ENCODE assay signal across 3 cellular contexts in the genomic region with DNA sequence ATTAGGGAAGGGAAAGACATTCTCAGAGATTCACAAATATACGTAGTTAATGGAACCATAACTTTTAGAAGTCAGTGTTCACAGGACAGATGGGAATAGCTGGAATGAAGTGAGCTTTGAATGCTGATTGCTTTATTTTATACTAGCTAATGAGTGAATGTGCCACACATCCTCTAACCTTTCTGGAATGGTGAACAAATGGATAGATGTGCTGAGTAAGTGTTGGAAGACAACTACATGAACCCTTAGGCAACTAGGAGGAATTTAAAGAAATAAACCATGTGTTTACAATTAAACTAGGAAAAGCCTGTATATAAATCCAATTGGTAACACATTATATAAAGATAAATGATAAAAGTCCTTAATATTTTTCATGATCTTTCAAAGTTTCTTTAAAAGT.
TF ChIP-seq lines count a peak whose summit lies in the region.

No MANE protein-coding gene starts in this region.

TF ChIP-seq in A549, 52 proteins besides CTCF, POLR2A, EP300 and RAD21 (continued from another document):
- TF ChIP-seq EHF (CRISPR knock-in tag; IDR thresholded peaks at IDR 0.05) (no peak), BHLHE40 (IDR thresholded peaks at IDR 0.05; ENCODE audit: low read depth, low read length) (no peak), JUN (IDR thresholded peaks at IDR 0.05) (no peak), HDAC2 (IDR thresholded peaks at IDR 0.05) (no peak), NFE2L2 (conservative IDR thresholded peaks at IDR 0.05; ENCODE audit: low read length) (no peak), RCOR1 (IDR thresholded peaks at IDR 0.05; ENCODE audit: low read depth, low read length) (no peak)
- TF ChIP-seq, protein P1, sequence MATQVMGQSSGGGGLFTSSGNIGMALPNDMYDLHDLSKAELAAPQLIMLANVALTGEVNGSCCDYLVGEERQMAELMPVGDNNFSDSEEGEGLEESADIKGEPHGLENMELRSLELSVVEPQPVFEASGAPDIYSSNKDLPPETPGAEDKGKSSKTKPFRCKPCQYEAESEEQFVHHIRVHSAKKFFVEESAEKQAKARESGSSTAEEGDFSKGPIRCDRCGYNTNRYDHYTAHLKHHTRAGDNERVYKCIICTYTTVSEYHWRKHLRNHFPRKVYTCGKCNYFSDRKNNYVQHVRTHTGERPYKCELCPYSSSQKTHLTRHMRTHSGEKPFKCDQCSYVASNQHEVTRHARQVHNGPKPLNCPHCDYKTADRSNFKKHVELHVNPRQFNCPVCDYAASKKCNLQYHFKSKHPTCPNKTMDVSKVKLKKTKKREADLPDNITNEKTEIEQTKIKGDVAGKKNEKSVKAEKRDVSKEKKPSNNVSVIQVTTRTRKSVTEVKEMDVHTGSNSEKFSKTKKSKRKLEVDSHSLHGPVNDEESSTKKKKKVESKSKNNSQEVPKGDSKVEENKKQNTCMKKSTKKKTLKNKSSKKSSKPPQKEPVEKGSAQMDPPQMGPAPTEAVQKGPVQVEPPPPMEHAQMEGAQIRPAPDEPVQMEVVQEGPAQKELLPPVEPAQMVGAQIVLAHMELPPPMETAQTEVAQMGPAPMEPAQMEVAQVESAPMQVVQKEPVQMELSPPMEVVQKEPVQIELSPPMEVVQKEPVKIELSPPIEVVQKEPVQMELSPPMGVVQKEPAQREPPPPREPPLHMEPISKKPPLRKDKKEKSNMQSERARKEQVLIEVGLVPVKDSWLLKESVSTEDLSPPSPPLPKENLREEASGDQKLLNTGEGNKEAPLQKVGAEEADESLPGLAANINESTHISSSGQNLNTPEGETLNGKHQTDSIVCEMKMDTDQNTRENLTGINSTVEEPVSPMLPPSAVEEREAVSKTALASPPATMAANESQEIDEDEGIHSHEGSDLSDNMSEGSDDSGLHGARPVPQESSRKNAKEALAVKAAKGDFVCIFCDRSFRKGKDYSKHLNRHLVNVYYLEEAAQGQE (IDR thresholded peaks at IDR 0.05): no peak
- TF ChIP-seq, protein P2, sequence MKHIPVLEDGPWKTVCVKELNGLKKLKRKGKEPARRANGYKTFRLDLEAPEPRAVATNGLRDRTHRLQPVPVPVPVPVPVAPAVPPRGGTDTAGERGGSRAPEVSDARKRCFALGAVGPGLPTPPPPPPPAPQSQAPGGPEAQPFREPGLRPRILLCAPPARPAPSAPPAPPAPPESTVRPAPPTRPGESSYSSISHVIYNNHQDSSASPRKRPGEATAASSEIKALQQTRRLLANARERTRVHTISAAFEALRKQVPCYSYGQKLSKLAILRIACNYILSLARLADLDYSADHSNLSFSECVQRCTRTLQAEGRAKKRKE (CRISPR knock-in tag; IDR thresholded peaks at IDR 0.05; ENCODE audit: low read depth): no peak
TF ChIP-seq in A549: peak in this region for 0.

TF ChIP-seq in GM23338, 12 proteins besides CTCF, POLR2A, EP300 and RAD21 (continues in another document):
- TF ChIP-seq, protein P3, sequence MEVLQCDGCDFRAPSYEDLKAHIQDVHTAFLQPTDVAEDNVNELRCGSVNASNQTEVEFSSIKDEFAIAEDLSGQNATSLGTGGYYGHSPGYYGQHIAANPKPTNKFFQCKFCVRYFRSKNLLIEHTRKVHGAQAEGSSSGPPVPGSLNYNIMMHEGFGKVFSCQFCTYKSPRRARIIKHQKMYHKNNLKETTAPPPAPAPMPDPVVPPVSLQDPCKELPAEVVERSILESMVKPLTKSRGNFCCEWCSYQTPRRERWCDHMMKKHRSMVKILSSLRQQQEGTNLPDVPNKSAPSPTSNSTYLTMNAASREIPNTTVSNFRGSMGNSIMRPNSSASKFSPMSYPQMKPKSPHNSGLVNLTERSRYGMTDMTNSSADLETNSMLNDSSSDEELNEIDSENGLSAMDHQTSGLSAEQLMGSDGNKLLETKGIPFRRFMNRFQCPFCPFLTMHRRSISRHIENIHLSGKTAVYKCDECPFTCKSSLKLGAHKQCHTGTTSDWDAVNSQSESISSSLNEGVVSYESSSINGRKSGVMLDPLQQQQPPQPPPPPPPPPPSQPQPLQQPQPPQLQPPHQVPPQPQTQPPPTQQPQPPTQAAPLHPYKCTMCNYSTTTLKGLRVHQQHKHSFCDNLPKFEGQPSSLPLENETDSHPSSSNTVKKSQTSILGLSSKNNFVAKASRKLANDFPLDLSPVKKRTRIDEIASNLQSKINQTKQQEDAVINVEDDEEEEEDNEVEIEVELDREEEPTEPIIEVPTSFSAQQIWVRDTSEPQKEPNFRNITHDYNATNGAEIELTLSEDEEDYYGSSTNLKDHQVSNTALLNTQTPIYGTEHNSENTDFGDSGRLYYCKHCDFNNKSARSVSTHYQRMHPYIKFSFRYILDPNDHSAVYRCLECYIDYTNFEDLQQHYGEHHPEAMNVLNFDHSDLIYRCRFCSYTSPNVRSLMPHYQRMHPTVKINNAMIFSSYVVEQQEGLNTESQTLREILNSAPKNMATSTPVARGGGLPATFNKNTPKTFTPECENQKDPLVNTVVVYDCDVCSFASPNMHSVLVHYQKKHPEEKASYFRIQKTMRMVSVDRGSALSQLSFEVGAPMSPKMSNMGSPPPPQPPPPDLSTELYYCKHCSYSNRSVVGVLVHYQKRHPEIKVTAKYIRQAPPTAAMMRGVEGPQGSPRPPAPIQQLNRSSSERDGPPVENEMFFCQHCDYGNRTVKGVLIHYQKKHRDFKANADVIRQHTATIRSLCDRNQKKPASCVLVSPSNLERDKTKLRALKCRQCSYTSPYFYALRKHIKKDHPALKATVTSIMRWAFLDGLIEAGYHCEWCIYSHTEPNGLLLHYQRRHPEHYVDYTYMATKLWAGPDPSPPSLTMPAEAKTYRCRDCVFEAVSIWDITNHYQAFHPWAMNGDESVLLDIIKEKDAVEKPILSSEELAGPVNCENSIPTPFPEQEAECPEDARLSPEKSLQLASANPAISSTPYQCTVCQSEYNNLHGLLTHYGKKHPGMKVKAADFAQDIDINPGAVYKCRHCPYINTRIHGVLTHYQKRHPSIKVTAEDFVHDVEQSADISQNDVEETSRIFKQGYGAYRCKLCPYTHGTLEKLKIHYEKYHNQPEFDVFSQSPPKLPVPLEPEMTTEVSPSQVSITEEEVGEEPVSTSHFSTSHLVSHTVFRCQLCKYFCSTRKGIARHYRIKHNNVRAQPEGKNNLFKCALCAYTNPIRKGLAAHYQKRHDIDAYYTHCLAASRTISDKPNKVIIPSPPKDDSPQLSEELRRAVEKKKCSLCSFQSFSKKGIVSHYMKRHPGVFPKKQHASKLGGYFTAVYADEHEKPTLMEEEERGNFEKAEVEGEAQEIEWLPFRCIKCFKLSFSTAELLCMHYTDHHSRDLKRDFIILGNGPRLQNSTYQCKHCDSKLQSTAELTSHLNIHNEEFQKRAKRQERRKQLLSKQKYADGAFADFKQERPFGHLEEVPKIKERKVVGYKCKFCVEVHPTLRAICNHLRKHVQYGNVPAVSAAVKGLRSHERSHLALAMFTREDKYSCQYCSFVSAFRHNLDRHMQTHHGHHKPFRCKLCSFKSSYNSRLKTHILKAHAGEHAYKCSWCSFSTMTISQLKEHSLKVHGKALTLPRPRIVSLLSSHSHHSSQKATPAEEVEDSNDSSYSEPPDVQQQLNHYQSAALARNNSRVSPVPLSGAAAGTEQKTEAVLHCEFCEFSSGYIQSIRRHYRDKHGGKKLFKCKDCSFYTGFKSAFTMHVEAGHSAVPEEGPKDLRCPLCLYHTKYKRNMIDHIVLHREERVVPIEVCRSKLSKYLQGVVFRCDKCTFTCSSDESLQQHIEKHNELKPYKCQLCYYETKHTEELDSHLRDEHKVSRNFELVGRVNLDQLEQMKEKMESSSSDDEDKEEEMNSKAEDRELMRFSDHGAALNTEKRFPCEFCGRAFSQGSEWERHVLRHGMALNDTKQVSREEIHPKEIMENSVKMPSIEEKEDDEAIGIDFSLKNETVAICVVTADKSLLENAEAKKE (CRISPR knock-in tag; IDR thresholded peaks at IDR 0.05): no peak
- TF ChIP-seq STAT1 (IDR thresholded peaks at IDR 0.05; ENCODE audit: unreplicated experiment) (no peak), EZH2phosphoT487 (IDR thresholded peaks at IDR 0.05; ENCODE audit: unreplicated experiment) (no peak), ZNF331 (CRISPR knock-in tag; IDR thresholded peaks at IDR 0.05; ENCODE audit: low read depth) (no peak), POLR2AphosphoS5 (IDR thresholded peaks at IDR 0.05; ENCODE audit: low read depth) (no peak), JUNB (IDR thresholded peaks at IDR 0.05; ENCODE audit: unreplicated experiment) (no peak)

TF ChIP-seq in endothelial cell of umbilical vein, 7 proteins besides CTCF, POLR2A, EP300 and RAD21 (continued from another document):
- TF ChIP-seq, protein P4, sequence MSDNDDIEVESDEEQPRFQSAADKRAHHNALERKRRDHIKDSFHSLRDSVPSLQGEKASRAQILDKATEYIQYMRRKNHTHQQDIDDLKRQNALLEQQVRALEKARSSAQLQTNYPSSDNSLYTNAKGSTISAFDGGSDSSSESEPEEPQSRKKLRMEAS (IDR thresholded peaks at IDR 0.05; ENCODE audit: insufficient read depth, insufficient read length): no peak
- TF ChIP-seq MYC (IDR thresholded peaks at IDR 0.05; ENCODE audit: low read depth, low read length) (no peak), GATA2 (IDR thresholded peaks at IDR 0.05; ENCODE audit: insufficient read depth, insufficient read length, low read depth, low read length) (no peak), JUN (IDR thresholded peaks at IDR 0.05; ENCODE audit: borderline replicate concordance, insufficient read depth, insufficient read length, low read depth) (no peak)
TF ChIP-seq in endothelial cell of umbilical vein: peak in this region for 0.
